In the genomic region with DNA sequence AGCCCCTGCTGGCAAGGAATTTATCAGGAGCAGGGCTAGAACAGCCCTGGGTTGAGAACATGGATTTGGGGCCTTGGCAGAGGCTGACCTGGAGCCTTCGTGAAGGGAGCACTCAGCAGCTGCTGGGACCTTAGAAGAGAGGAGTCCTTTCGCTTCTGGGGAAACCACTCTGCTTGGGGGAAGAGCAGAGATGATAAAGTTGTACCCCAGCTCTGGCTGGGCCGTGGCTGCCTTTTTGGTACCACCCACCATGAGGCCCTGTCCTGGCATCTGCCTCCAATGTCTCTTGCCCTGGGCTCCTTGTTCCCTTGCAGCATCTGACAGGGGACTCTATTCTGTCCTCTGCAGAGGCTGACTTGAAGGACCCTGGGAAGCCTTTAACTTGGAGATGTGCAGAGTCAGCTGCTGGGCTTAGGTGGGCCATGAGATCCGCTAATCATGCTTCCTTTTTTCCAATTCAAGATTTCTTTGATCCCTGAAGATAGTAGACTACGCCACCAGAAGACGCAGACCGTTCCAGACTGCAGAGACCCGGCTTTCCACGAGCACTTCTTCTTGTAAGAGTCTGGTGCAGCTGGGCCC, we compare ENCODE assay signal across 18 cellular contexts. TPM values are rescaled to one million over a fixed set of nuclear protein-coding genes. Genes with fewer than 3 reads are reported as not detected.
DNase-seq lines count a peak whose midpoint lies in the region; ATAC-seq and TF ChIP-seq lines count a peak whose summit lies in the region.
"Had no signal": no experiment of that assay in that cellular context is flagged by ENCODE, and none has a peak within 500 bp of the region (broad histone marks: within the 10 kb centered on the region; RNA-seq: fewer than 3 reads in every experiment).

No MANE protein-coding gene starts in this region.

- H4K20me1 ChIP-seq in IMR-90 (ENCODE audit: insufficient read depth, low read length) = no peaks in the 10 kb centered on the region; the same call in 1 of the 2 replicates

- H3K27me3 ChIP-seq in IMR-90 (ENCODE audit: control insufficient read depth, insufficient read depth, low read length) = no peaks in the 10 kb centered on the region
- no peaks in the 10 kb centered on the region for H3K27me3 ChIP-seq in lower lobe of right lung (ENCODE audit: low read depth)
- no peaks in the 10 kb centered on the region for H3K27me3 ChIP-seq in suprapubic skin

- H2BK15ac ChIP-seq in IMR-90 (ENCODE audit: low read depth, low read length) = peak overlapping the region; percentile 95; the same call in 2 of the 3 replicates

- H2AK9ac ChIP-seq in IMR-90 (replicated peaks; ENCODE audit: low read depth, low read length, poor library complexity) = peak overlapping the region; percentile 47

- H4K5ac ChIP-seq in IMR-90 (ENCODE audit: low read depth, low read length) = peak overlapping the region; percentile 31

- dilution Hi-C loops in IMR-90 (cut with HindIII; ENCODE audit: low sequenced_read_pairs, unreplicated experiment) = no loop called here

- peak overlapping the region; percentile 81 for H3K4ac ChIP-seq in IMR-90 (ENCODE audit: low read depth, low read length)

- H3K4me3 ChIP-seq in IMR-90 (ENCODE audit: insufficient read depth, low read depth, low read length) (no peak overlapping the region), coronary artery (no peak overlapping the region), lower lobe of right lung (no peak overlapping the region), suprapubic skin (no peak overlapping the region)

- 100% methylated on average over 4 of the region's 9 CpGs; no CpG with 5 or more reads in 1 of the 2 experiments for WGBS in IMR-90 (ENCODE audit: extremely low coverage in 2 of 2, insufficient read length in 1 of 2), 2 experiments
- 89% methylated on average over 8 of the region's 9 CpGs for WGBS in suprapubic skin

- no TSS peak for BruUV-seq in IMR-90 (replicated peaks; lab: Mats Ljungman, UMichigan)

- POLR2A ChIA-PET in IMR-90 (lab: Charles Lee; ENCODE audit: unreplicated experiment) = interaction anchor here (0.6 to 0.7 kb wide), 2 partner anchors 9 to 15 kb away, joined by 3 to 9 read pairs; no protein-coding TSS in a partner anchor

- ATAC-seq in IMR-90 (ENCODE audit: low read depth) = no peak
- ATAC-seq in lower lobe of right lung = peak in 1 of 2 donors; percentile 4
- no peak for ATAC-seq in GM21423 (IDR thresholded peaks at IDR 0.05; ENCODE audit: unreplicated experiment)
- ATAC-seq: natural killer cell treated with Interleukin-12 subunit alpha and Interleukin-12 subunit beta and Interleukin-15 and Interleukin-18, amount 100 ng/mL, for 72 hours had no signal

- peak overlapping the region; percentile 2 for H2BK5ac ChIP-seq in IMR-90 (ENCODE audit: low read depth, low read length, poor library complexity, severe bottlenecking)

- peak overlapping the region; percentile 53 for H3K14ac ChIP-seq in IMR-90 (replicated peaks; ENCODE audit: low read depth, low read length)

- CTCF ChIA-PET in IMR-90 (lab: Yijun Ruan, JAX) = no interaction called here

- H3K4me2 ChIP-seq in IMR-90 (ENCODE audit: low read depth, low read length) = no peak overlapping the region

- no peak for TF ChIP-seq CTCF in IMR-90 (conservative IDR thresholded peaks at IDR 0.05; ENCODE audit: low read depth, low read length)
- TF ChIP-seq CTCF in coronary artery (IDR thresholded peaks at IDR 0.05) = no peak
- TF ChIP-seq CTCF in lower lobe of right lung (IDR thresholded peaks at IDR 0.05) = no peak
- TF ChIP-seq CTCF in suprapubic skin (IDR thresholded peaks at IDR 0.05) = no peak

- H2AFZ ChIP-seq in IMR-90 (replicated peaks; ENCODE audit: low read length, poor library complexity) = peak overlapping the region; percentile 71

- H3K4me1 ChIP-seq in IMR-90 (ENCODE audit: control insufficient read depth, insufficient read depth, low read length) = peaks cover 23% of the 10 kb centered on the region
- peaks cover 24% of the 10 kb centered on the region for H3K4me1 ChIP-seq in lower lobe of right lung
- H3K4me1 ChIP-seq in suprapubic skin = peaks cover 12% of the 10 kb centered on the region

- TF ChIP-seq EP300 in suprapubic skin (IDR thresholded peaks at IDR 0.05) = no peak

- H2BK20ac ChIP-seq in IMR-90 (ENCODE audit: low read depth, low read length) = peak overlapping the region; percentile 67

- TF ChIP-seq POLR2A in IMR-90 (IDR thresholded peaks at IDR 0.05; ENCODE audit: low read depth, low read length) = no peak
- TF ChIP-seq POLR2A in suprapubic skin (IDR thresholded peaks at IDR 0.05) = no peak

- H3K27ac ChIP-seq in IMR-90 (ENCODE audit: insufficient read depth, low read length) = peak overlapping the region; percentile 96; the same call in 1 of the 2 replicates
- H3K27ac ChIP-seq in coronary artery = peak overlapping the region; percentile 84 to 93
- peak overlapping the region; percentile 13 for H3K27ac ChIP-seq in lower lobe of right lung
- no peak overlapping the region for H3K27ac ChIP-seq in suprapubic skin
- H3K27ac ChIP-seq: HL-60 had no signal

- peak overlapping the region; percentile 92 for H2BK120ac ChIP-seq in IMR-90 (ENCODE audit: low read depth, low read length)

- no peaks in the 10 kb centered on the region for H3K9me3 ChIP-seq in IMR-90 (ENCODE audit: control insufficient read depth, insufficient read depth, low read length)
- H3K9me3 ChIP-seq in lower lobe of right lung = no peaks in the 10 kb centered on the region
- H3K9me3 ChIP-seq in suprapubic skin = no peaks in the 10 kb centered on the region

- H2AK5ac ChIP-seq in IMR-90 (ENCODE audit: low read depth, low read length) = peak overlapping the region; percentile 85; the same call in 1 of the 2 replicates

- TF ChIP-seq RAD21 in IMR-90 (IDR thresholded peaks at IDR 0.05; ENCODE audit: low read length) = no peak

- peak overlapping the region; percentile 7; the same call in 1 of the 2 replicates for H3K23ac ChIP-seq in IMR-90 (ENCODE audit: low read depth, low read length)

- H3K9ac ChIP-seq in IMR-90 (ENCODE audit: low read depth, low read length) = peak overlapping the region; percentile 12; the same call in 1 of the 2 replicates

- peak overlapping the region; percentile 72 for H4K91ac ChIP-seq in IMR-90 (ENCODE audit: insufficient read depth, low read depth, low read length)

- in situ Hi-C loops in IMR-90 (cut with MboI; ENCODE audit: low sequenced_read_pairs) = no loop called here

- H3K18ac ChIP-seq in IMR-90 (ENCODE audit: low read depth, low read length) = peak overlapping the region; percentile 85

- intact Hi-C loops in IMR-90 (cut with micrococcal nuclease) (no loop called here), lower lobe of right lung (cut with DNase I) (no loop called here)

- peaks cover 18% of the 10 kb centered on the region for H3K9me1 ChIP-seq in IMR-90 (ENCODE audit: insufficient read depth, low read length)

- peak overlapping the region; percentile 68 to 87; a peak in 3 of 4 replicates for H4K8ac ChIP-seq in IMR-90 (ENCODE audit: low read depth in 2 of 2, low read length in 2 of 2)

- H3K36me3 ChIP-seq in IMR-90 (ENCODE audit: control insufficient read depth, insufficient read depth, low read length) = no peaks in the 10 kb centered on the region
- no peaks in the 10 kb centered on the region for H3K36me3 ChIP-seq in lower lobe of right lung
- no peaks in the 10 kb centered on the region for H3K36me3 ChIP-seq in suprapubic skin

- DNase-seq in IMR-90 (no peak), coronary artery (ENCODE audit: low spot score) (peak; percentile 64), lower lobe of right lung (no peak), suprapubic skin (ENCODE audit: low spot score in 2 of 2) (peak; percentile 32 to 43), NCI-H510A treated with DMSO at 0.1 percent for 48 hours (lab: John Stamatoyannopoulos, UW) (no peak), iPS-NIHi11 (ENCODE audit: low spot score) (no peak)
- DNase-seq in activated CD4-positive, CD25-positive, alpha-beta regulatory T cell treated with anti-CD3 and anti-CD28 coated beads, Interleukin-2, amount 50 U/mL, for 72 hours = no peak
- DNase-seq: activated CD4-positive, alpha-beta T cell treated with anti-CD3 and anti-CD28 coated beads, Interleukin-2, amount 10 ng/mL, durations not matched to agents 24 days and 14 days; activated effector memory CD4-positive, alpha-beta T cell treated with anti-CD3 and anti-CD28 coated beads, Interleukin-2, amount 50 U/mL, for 16 hours; CD8-positive, alpha-beta memory T cell; cerebellar nuclear complex; mesendoderm; MM.1S; NCI-H146; NK-92 treated with Interleukin-12 subunit alpha and Interleukin-12 subunit beta, amount 100 ng/mL, for 24 hours had no signal

- H3K79me1 ChIP-seq in IMR-90 (ENCODE audit: low read depth in 1 of 2, low read length in 2 of 2) = no peaks in the 10 kb centered on the region

- H3K56ac ChIP-seq in IMR-90 (ENCODE audit: extremely low read depth, insufficient read depth, low read length) = no peak overlapping the region

TF ChIP-seq in IMR-90, 13 proteins besides CTCF, POLR2A, EP300 and RAD21:
- TF ChIP-seq MAZ (IDR thresholded peaks at IDR 0.05; ENCODE audit: borderline replicate concordance, low read depth, low read length) (no peak), FOS (IDR thresholded peaks at IDR 0.05; ENCODE audit: low read depth, low read length) (no peak), MAFK (IDR thresholded peaks at IDR 0.05; ENCODE audit: low read depth, low read length) (no peak), CHD1 (IDR thresholded peaks at IDR 0.05; ENCODE audit: low read depth, low read length) (no peak), SMC3 (IDR thresholded peaks at IDR 0.05; ENCODE audit: low read depth, low read length) (no peak), MXI1 (IDR thresholded peaks at IDR 0.05; ENCODE audit: borderline replicate concordance, low read depth, low read length) (no peak), CEBPB (IDR thresholded peaks at IDR 0.05; ENCODE audit: low read depth, low read length) (no peak)

RNA-seq across cellular contexts. Expression of gene RGS3, which starts 20.2 kb away (rescaled TPM):
- total RNA-seq in IMR-90 (2012; rRNA removed) (51.8 and 53.3 TPM in 2 replicates), lower lobe of right lung (66.2 TPM), suprapubic skin (10 to 100 TPM; 11.0 to 18.8 (median 16.0) TPM)
- polyA plus RNA-seq in IMR-90 (2012; rRNA removed) = 65.6 and 68.7 TPM in 2 replicates
- polyA plus RNA-seq in IMR-90 (2012; cell fraction: cytosol; rRNA removed) = 40.0 and 73.3 TPM in 2 replicates
- 93.2 and 94.6 TPM in 2 replicates for polyA plus RNA-seq in IMR-90 (2012; cell fraction: nucleus; rRNA removed; ENCODE audit: low replicate concordance)

Comparison
In these comparisons a context has a peak if more than half of its experiments do, and no peak if none do; other contexts are left out.
1. DNase-seq: peak in coronary artery (single experiment) and suprapubic skin (2 of 2); none in IMR-90 (single experiment), lower lobe of right lung (single experiment), activated CD4-positive, CD25-positive, alpha-beta regulatory T cell treated with anti-CD3 and anti-CD28 coated beads, Interleukin-2, amount 50 U/mL, for 72 hours (single experiment), NCI-H510A treated with DMSO at 0.1 percent for 48 hours (single experiment) and iPS-NIHi11 (single experiment).